ENCODE assay signal across 10 cellular contexts in the genomic region with DNA sequence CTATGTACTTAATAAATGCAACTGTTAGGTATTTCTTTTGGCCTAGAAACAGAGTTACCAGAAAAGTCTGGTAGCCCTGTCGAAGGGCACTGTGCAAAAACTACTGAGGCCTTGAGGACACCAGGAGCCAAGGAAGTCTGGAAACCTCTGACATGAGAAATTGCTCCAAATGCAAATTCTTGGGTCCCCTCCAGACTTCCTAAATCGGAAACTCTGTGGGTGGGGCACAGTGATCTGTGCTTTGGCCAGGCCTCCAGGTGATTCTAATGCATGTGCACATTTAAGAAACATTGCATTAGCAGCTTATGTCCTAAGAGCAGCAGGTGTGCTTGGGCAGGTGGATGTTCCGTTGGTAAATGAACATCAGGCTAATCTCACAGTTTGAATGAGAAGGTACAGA. TPM values are rescaled to one million over a fixed set of nuclear protein-coding genes. Genes with fewer than 3 reads are reported as not detected.
A peak's percentile ranks its signal among the peaks of the same experiment; 100 is the strongest.
DNase-seq lines count a peak whose midpoint lies in the region; ATAC-seq and TF ChIP-seq lines count a peak whose summit lies in the region.
"Had no signal": no experiment of that assay in that cellular context is flagged by ENCODE, and none has a peak within 500 bp of the region (broad histone marks: within the 10 kb centered on the region; RNA-seq: fewer than 3 reads in every experiment).

No MANE protein-coding gene starts in this region.

- peak overlapping the region; percentile 75 for H3K27ac ChIP-seq in AG04450 (ENCODE audit: low read depth, low read length)
- peak overlapping the region; percentile 71 for H3K27ac ChIP-seq in SJSA1
- H3K27ac ChIP-seq in foreskin keratinocyte, result peak overlapping the region; percentile 1
- peak overlapping the region; percentile 15 to 58 (median 55) for H3K27ac ChIP-seq in gastrocnemius medialis

- TF ChIP-seq POLR2A in gastrocnemius medialis (IDR thresholded peaks at IDR 0.05), result no peak

- intact Hi-C loops in gastrocnemius medialis (cut with DNase I; ENCODE audit: low total_unique reads), result no loop called here

- H3K4me3 ChIP-seq in AG04450 (ENCODE audit: low read depth, low read length) (no peak overlapping the region), SJSA1 (no peak overlapping the region), gastrocnemius medialis (no peak overlapping the region)

- H3K9me3 ChIP-seq in AG04450 (ENCODE audit: control insufficient read depth, insufficient read depth, low read length) (no peaks in the 10 kb centered on the region; the same call in 1 of the 2 replicates), SJSA1 (replicated peaks) (no peaks in the 10 kb centered on the region), gastrocnemius medialis (no peaks in the 10 kb centered on the region)

- TF ChIP-seq CTCF in AG04450 (IDR thresholded peaks at IDR 0.05; ENCODE audit: low read depth, low read length) (no peak), foreskin keratinocyte (conservative IDR thresholded peaks at IDR 0.05) (no peak), gastrocnemius medialis (IDR thresholded peaks at IDR 0.05 in 4 of 5, conservative IDR thresholded peaks at IDR 0.05 in 1 of 5) (no peak)

- in situ Hi-C loops in gastrocnemius medialis (cut with MboI; ENCODE audit: low sequenced_read_pairs in 4 of 4), result loop anchor here in 2 of 4 donors (25.0 kb wide), 2 partner anchors 302 to 477 kb away; no protein-coding TSS in a partner anchor

- H3K36me3 ChIP-seq in SJSA1 (peaks cover 38% of the 10 kb centered on the region), gastrocnemius medialis (no peaks in the 10 kb centered on the region)

- no peaks in the 10 kb centered on the region for H3K27me3 ChIP-seq in AG04450 (ENCODE audit: control insufficient read depth, insufficient read depth, low read length)
- no peaks in the 10 kb centered on the region for H3K27me3 ChIP-seq in SJSA1 (replicated peaks)
- no peaks in the 10 kb centered on the region for H3K27me3 ChIP-seq in foreskin keratinocyte
- H3K27me3 ChIP-seq in gastrocnemius medialis, result no peaks in the 10 kb centered on the region

- DNase-seq in AG04450 (ENCODE audit: low read depth, low spot score) (no peak), SJSA1 (ENCODE audit: low read depth in 1 of 2, low spot score in 2 of 2) (no peak), foreskin keratinocyte (no peak), gastrocnemius medialis (no peak), H4 (ENCODE audit: low spot score) (no peak)
- DNase-seq: activated naive CD4-positive, alpha-beta T cell; AML-193 had no signal

- POLR2A ChIA-PET in AG04450 (lab: Yijun Ruan, JAX), result interaction anchor here (0.6 to 1.1 kb wide), 3 partner anchors 21 to 504 kb away, joined by 3 to 8 read pairs (median 4); no protein-coding TSS in a partner anchor

- ATAC-seq in foreskin keratinocyte (peak; percentile 42), gastrocnemius medialis (peak in 1 of 2 donors; percentile 12), GM18519 (IDR thresholded peaks at IDR 0.05; ENCODE audit: low FRiP score, unreplicated experiment) (no peak), HG02610 (IDR thresholded peaks at IDR 0.05; ENCODE audit: unreplicated experiment) (no peak), GM21515 (IDR thresholded peaks at IDR 0.05; ENCODE audit: unreplicated experiment) (no peak)

- CTCF ChIA-PET in AG04450 (lab: Charles Lee), result interaction anchor here (0.6 kb wide), 1 partner anchor 178 kb away, joined by 3 read pairs; no protein-coding TSS in a partner anchor

- H3K4me1 ChIP-seq in SJSA1 (replicated peaks) (peaks cover 38% of the 10 kb centered on the region), foreskin keratinocyte (peaks cover 42% of the 10 kb centered on the region), gastrocnemius medialis (peaks cover 21 to 23% of the 10 kb centered on the region in 2 donors)

RNA-seq across cellular contexts. Expression of a gene that starts 50.0 kb away (rescaled TPM):
- polyA plus RNA-seq in AG04450 (2011; rRNA removed) (27.7 and 28.4 TPM in 2 replicates), foreskin keratinocyte (2.3 and 3.5 TPM in 2 replicates)
- 135 and 154 TPM in 2 replicates for polyA minus RNA-seq in AG04450 (2011; rRNA and poly(A)+ RNA removed)
- 4.9 and 7.8 TPM in 2 replicates for total RNA-seq in SJSA1 (2014; rRNA removed; shearing (Covaris generic))
- total RNA-seq in foreskin keratinocyte (12.6 and 13.2 TPM in 2 replicates), gastrocnemius medialis (10 to 100 TPM in 2 of 4 donors, 1 to 10 TPM in 2; 7.7 to 19.3 (median 12.0) TPM)
- total RNA-seq in H4 (2014; rRNA removed; shearing (Covaris generic)), result 1.6 and 1.8 TPM in 2 replicates

Comparison
In these comparisons a context has a peak if more than half of its experiments do, and no peak if none do; other contexts are left out.
1. H3K27ac ChIP-seq: peak in every context shown above with its lines; median percentile 75 in AG04450; 71 in SJSA1; 55 in gastrocnemius medialis; 1 in foreskin keratinocyte.